8 cellular contexts compared by ENCODE assay signal in the genomic region with DNA sequence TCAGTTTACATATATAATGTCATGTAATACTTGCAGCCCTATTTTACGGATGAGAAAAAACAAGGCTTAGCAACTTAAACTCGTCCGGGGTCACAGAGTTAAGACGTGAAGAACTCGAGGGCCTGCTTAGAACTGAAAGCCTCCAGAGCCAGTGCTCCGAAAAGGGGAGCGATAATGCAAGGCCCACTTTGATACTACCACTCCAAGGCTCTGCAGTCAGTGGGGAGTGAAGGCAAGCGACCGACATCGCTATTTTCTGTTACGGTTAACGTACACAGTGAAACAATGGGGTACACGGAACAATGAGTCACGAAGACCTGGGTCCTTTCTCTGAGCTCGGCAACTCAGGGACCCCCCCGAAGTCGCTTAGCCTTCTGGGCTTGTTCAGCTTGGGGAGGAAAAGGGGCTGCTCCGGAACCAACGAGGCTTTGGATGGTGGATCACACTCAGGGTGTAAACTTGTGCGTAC. TPM values are rescaled to one million over a fixed set of nuclear protein-coding genes. Genes with fewer than 3 reads are reported as not detected.
DNase-seq lines count a peak whose midpoint lies in the region; ATAC-seq, FAIRE-seq and TF ChIP-seq lines count a peak whose summit lies in the region.

No MANE protein-coding gene starts in this region.

- H3K27me3 ChIP-seq in foreskin keratinocyte, result no peaks in the 10 kb centered on the region

- peak overlapping the region; percentile 98 for H3K4me3 ChIP-seq in GM12865 (ENCODE audit: low read depth, low read length)
- H3K4me3 ChIP-seq in retinal pigment epithelial cell (ENCODE audit: low read length), result peak overlapping the region; percentile 89

- TF ChIP-seq CTCF in GM12865 (IDR thresholded peaks at IDR 0.05; ENCODE audit: insufficient read depth, low read depth, low read length, missing control alignments), result no peak
- TF ChIP-seq CTCF in VCaP (conservative IDR thresholded peaks at IDR 0.05), result no peak
- no peak for TF ChIP-seq CTCF in foreskin keratinocyte (conservative IDR thresholded peaks at IDR 0.05)
- no peak for TF ChIP-seq CTCF in retinal pigment epithelial cell (conservative IDR thresholded peaks at IDR 0.05; ENCODE audit: low read depth, low read length)
- no peak for TF ChIP-seq CTCF in D721Med (IDR thresholded peaks at IDR 0.05; ENCODE audit: insufficient read depth, missing control alignments)

- FAIRE-seq in D721Med (lab: Jason Lieb, UNC), result no peak

- peak overlapping the region; percentile 98 for H3K27ac ChIP-seq in VCaP
- peak overlapping the region; percentile 82 for H3K27ac ChIP-seq in foreskin keratinocyte

- H3K4me1 ChIP-seq in foreskin keratinocyte, result peaks cover 9% of the 10 kb centered on the region

- ATAC-seq in HG02642 (IDR thresholded peaks at IDR 0.05; ENCODE audit: poor library complexity, unreplicated experiment) (peak; percentile 35), foreskin keratinocyte (peak; percentile 39), HG02759 (IDR thresholded peaks at IDR 0.05; ENCODE audit: unreplicated experiment) (no peak), GM18907 (IDR thresholded peaks at IDR 0.05; ENCODE audit: unreplicated experiment) (no peak)

- DNase-seq in GM12865 (ENCODE audit: low read depth) (no peak), foreskin keratinocyte (no peak), retinal pigment epithelial cell (ENCODE audit: low read depth) (no peak), D721Med (ENCODE audit: insufficient read length, low spot score) (no peak)

RNA-seq across cellular contexts. Expression of gene PPA2, which starts 1.0 kb away (rescaled TPM):
- total RNA-seq in foreskin keratinocyte, result 125 and 127 TPM in 2 replicates
- polyA plus RNA-seq in foreskin keratinocyte, result 118 and 144 TPM in 2 replicates

Comparison
In these comparisons a context has a peak if more than half of its experiments do, and no peak if none do; other contexts are left out.
1. ATAC-seq: peak in HG02642 (single experiment) and foreskin keratinocyte (single experiment); none in HG02759 (single experiment) and GM18907 (single experiment).